1 cellular context compared by ENCODE assay signal in genomic region chr17:49707246-49707607, GRCh38.
TF ChIP-seq lines count a peak whose summit lies in the region.

No MANE protein-coding gene starts in this region.

TF ChIP-seq in K562, 482 proteins besides CTCF, POLR2A, EP300 and RAD21:
- TF ChIP-seq MTA3 (IDR thresholded peaks at IDR 0.05; ENCODE audit: borderline replicate concordance) (no peak), POU5F1 (IDR thresholded peaks at IDR 0.05; ENCODE audit: borderline replicate concordance, low read depth, low read length, partially characterized antibody) (no peak), KAT2B (IDR thresholded peaks at IDR 0.05; ENCODE audit: low read depth, low read length) (no peak), ZNF766 (CRISPR knock-in tag; conservative IDR thresholded peaks at IDR 0.05) (no peak), MEIS2 (IDR thresholded peaks at IDR 0.05; ENCODE audit: partially characterized antibody) (no peak), POLR2G (IDR thresholded peaks at IDR 0.05; ENCODE audit: low read depth, low read length) (no peak), E2F6 (IDR thresholded peaks at IDR 0.05; ENCODE audit: borderline replicate concordance in 1 of 2, extremely low read depth in 1 of 2, insufficient read depth in 1 of 2, insufficient read length in 1 of 2, low read depth in 1 of 2, low read length in 1 of 2, poor library complexity in 1 of 2, severe bottlenecking in 1 of 2) (no peak), ZBTB1 (CRISPR knock-in tag; IDR thresholded peaks at IDR 0.05; ENCODE audit: borderline replicate concordance, low read depth) (no peak), BRCA1 (IDR thresholded peaks at IDR 0.05) (no peak), BRCA1 (CRISPR knock-in tag; IDR thresholded peaks at IDR 0.05) (no peak)
